1 cellular context compared by ENCODE assay signal in genomic region chr6:97282726-97283617, GRCh38.
TF ChIP-seq lines count a peak whose summit lies in the region.

A gene with protein sequence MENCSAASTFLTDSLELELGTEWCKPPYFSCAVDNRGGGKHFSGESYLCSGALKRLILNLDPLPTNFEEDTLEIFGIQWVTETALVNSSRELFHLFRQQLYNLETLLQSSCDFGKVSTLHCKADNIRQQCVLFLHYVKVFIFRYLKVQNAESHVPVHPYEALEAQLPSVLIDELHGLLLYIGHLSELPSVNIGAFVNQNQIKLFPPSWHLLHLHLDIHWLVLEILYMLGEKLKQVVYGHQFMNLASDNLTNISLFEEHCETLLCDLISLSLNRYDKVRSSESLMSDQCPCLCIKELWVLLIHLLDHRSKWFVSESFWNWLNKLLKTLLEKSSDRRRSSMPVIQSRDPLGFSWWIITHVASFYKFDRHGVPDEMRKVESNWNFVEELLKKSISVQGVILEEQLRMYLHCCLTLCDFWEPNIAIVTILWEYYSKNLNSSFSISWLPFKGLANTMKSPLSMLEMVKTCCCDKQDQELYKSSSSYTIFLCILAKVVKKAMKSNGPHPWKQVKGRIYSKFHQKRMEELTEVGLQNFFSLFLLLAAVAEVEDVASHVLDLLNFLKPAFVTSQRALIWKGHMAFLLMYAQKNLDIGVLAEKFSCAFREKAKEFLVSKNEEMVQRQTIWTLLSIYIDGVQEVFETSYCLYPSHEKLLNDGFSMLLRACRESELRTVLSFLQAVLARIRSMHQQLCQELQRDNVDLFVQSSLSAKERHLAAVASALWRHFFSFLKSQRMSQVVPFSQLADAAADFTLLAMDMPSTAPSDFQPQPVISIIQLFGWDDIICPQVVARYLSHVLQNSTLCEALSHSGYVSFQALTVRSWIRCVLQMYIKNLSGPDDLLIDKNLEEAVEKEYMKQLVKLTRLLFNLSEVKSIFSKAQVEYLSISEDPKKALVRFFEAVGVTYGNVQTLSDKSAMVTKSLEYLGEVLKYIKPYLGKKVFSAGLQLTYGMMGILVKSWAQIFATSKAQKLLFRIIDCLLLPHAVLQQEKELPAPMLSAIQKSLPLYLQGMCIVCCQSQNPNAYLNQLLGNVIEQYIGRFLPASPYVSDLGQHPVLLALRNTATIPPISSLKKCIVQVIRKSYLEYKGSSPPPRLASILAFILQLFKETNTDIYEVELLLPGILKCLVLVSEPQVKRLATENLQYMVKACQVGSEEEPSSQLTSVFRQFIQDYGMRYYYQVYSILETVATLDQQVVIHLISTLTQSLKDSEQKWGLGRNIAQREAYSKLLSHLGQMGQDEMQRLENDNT (minus strand): TSS chr6:97283216. CDS start chr6:97282477, 739 bp downstream.

TF ChIP-seq in HepG2, 621 proteins besides CTCF, POLR2A, EP300 and RAD21 (continued from another document and continues in another):
- TF ChIP-seq, protein P1, sequence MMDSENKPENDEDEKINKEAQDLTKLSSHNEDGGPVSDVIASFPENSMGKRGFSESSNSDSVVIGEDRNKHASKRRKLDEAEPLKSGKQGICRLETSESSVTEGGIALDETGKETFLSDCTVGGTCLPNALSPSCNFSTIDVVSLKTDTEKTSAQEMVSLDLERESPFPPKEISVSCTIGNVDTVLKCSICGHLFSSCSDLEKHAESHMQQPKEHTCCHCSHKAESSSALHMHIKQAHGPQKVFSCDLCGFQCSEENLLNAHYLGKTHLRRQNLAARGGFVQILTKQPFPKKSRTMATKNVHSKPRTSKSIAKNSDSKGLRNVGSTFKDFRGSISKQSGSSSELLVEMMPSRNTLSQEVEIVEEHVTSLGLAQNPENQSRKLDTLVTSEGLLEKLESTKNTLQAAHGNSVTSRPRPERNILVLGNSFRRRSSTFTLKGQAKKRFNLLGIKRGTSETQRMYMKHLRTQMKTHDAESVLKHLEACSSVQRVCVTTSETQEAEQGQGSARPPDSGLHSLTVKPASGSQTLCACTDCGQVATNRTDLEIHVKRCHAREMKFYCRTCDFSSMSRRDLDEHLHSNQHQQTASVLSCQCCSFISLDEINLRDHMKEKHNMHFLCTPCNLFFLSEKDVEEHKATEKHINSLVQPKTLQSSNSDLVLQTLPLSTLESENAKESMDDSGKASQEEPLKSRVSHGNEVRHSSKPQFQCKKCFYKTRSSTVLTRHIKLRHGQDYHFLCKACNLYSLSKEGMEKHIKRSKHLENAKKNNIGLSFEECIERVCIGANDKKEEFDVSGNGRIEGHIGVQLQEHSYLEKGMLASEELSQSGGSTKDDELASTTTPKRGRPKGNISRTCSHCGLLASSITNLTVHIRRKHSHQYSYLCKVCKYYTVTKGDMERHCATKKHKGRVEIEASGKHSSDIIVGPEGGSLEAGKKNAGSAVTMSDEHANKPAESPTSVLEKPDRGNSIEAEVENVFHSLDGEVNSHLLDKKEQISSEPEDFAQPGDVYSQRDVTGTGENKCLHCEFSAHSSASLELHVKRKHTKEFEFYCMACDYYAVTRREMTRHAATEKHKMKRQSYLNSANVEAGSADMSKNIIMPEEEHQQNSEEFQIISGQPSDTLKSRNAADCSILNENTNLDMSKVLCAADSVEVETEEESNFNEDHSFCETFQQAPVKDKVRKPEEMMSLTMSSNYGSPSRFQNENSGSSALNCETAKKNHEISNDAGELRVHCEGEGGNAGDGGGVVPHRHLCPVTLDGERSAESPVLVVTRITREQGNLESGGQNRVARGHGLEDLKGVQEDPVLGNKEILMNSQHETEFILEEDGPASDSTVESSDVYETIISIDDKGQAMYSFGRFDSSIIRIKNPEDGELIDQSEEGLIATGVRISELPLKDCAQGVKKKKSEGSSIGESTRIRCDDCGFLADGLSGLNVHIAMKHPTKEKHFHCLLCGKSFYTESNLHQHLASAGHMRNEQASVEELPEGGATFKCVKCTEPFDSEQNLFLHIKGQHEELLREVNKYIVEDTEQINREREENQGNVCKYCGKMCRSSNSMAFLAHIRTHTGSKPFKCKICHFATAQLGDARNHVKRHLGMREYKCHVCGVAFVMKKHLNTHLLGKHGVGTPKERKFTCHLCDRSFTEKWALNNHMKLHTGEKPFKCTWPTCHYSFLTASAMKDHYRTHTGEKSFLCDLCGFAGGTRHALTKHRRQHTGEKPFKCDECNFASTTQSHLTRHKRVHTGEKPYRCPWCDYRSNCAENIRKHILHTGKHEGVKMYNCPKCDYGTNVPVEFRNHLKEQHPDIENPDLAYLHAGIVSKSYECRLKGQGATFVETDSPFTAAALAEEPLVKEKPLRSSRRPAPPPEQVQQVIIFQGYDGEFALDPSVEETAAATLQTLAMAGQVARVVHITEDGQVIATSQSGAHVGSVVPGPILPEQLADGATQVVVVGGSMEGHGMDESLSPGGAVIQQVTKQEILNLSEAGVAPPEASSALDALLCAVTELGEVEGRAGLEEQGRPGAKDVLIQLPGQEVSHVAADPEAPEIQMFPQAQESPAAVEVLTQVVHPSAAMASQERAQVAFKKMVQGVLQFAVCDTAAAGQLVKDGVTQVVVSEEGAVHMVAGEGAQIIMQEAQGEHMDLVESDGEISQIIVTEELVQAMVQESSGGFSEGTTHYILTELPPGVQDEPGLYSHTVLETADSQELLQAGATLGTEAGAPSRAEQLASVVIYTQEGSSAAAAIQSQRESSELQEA (CRISPR knock-in tag; IDR thresholded peaks at IDR 0.05; ENCODE audit: not compliant biosample characterization): peak; percentile 41
- no peak for TF ChIP-seq HNF4G (IDR thresholded peaks at IDR 0.05; ENCODE audit: borderline replicate concordance, low read depth, low read length)
- no peak for TF ChIP-seq HNF4G (CRISPR knock-in tag; IDR thresholded peaks at IDR 0.05; ENCODE audit: borderline replicate concordance, low read depth)
- TF ChIP-seq, protein P2, sequence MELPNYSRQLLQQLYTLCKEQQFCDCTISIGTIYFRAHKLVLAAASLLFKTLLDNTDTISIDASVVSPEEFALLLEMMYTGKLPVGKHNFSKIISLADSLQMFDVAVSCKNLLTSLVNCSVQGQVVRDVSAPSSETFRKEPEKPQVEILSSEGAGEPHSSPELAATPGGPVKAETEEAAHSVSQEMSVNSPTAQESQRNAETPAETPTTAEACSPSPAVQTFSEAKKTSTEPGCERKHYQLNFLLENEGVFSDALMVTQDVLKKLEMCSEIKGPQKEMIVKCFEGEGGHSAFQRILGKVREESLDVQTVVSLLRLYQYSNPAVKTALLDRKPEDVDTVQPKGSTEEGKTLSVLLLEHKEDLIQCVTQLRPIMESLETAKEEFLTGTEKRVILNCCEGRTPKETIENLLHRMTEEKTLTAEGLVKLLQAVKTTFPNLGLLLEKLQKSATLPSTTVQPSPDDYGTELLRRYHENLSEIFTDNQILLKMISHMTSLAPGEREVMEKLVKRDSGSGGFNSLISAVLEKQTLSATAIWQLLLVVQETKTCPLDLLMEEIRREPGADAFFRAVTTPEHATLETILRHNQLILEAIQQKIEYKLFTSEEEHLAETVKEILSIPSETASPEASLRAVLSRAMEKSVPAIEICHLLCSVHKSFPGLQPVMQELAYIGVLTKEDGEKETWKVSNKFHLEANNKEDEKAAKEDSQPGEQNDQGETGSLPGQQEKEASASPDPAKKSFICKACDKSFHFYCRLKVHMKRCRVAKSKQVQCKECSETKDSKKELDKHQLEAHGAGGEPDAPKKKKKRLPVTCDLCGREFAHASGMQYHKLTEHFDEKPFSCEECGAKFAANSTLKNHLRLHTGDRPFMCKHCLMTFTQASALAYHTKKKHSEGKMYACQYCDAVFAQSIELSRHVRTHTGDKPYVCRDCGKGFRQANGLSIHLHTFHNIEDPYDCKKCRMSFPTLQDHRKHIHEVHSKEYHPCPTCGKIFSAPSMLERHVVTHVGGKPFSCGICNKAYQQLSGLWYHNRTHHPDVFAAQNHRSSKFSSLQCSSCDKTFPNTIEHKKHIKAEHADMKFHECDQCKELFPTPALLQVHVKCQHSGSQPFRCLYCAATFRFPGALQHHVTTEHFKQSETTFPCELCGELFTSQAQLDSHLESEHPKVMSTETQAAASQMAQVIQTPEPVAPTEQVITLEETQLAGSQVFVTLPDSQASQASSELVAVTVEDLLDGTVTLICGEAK (IDR thresholded peaks at IDR 0.05): no peak
- TF ChIP-seq, protein P2 (CRISPR knock-in tag; IDR thresholded peaks at IDR 0.05): no peak
- TF ChIP-seq GABPB1 (CRISPR knock-in tag; IDR thresholded peaks at IDR 0.05): peak; percentile 89
- TF ChIP-seq ZNF224 (CRISPR knock-in tag; IDR thresholded peaks at IDR 0.05): no peak
- TF ChIP-seq ZNF225 (CRISPR knock-in tag; IDR thresholded peaks at IDR 0.05): no peak
- TF ChIP-seq IKZF4 (CRISPR knock-in tag; IDR thresholded peaks at IDR 0.05; ENCODE audit: borderline replicate concordance, low read depth, not compliant biosample characterization): no peak
- no peak for TF ChIP-seq ZNF503 (CRISPR knock-in tag; IDR thresholded peaks at IDR 0.05)
- TF ChIP-seq NCOA2 (CRISPR knock-in tag; IDR thresholded peaks at IDR 0.05): no peak
- TF ChIP-seq ZNF788 (CRISPR knock-in tag; IDR thresholded peaks at IDR 0.05; ENCODE audit: borderline replicate concordance): peak; percentile 74; the same call in 1 of the 2 replicates
- TF ChIP-seq ELF1 (CRISPR knock-in tag; IDR thresholded peaks at IDR 0.05): peak; percentile 51
- TF ChIP-seq, protein P3, sequence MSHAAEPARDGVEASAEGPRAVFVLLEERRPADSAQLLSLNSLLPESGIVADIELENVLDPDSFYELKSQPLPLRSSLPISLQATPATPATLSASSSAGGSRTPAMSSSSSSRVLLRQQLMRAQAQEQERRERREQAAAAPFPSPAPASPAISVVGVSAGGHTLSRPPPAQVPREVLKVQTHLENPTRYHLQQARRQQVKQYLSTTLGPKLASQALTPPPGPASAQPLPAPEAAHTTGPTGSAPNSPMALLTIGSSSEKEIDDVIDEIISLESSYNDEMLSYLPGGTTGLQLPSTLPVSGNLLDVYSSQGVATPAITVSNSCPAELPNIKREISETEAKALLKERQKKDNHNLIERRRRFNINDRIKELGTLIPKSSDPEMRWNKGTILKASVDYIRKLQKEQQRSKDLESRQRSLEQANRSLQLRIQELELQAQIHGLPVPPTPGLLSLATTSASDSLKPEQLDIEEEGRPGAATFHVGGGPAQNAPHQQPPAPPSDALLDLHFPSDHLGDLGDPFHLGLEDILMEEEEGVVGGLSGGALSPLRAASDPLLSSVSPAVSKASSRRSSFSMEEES (CRISPR knock-in tag; IDR thresholded peaks at IDR 0.05): no peak; the same call in 1 of the 2 replicates
